1 cellular context compared by ENCODE assay signal in genomic region chr3:195095035-195095703, GRCh38.
TF ChIP-seq lines count a peak whose summit lies in the region.

No MANE protein-coding gene starts in this region.

TF ChIP-seq in HepG2, 621 proteins besides CTCF, POLR2A, EP300 and RAD21 (continued from another document):
- TF ChIP-seq CBX5 (CRISPR knock-in tag; IDR thresholded peaks at IDR 0.05; ENCODE audit: borderline replicate concordance) (no peak), GRHL1 (CRISPR knock-in tag; conservative IDR thresholded peaks at IDR 0.05) (no peak), SETDB1 (CRISPR knock-in tag; IDR thresholded peaks at IDR 0.05; ENCODE audit: borderline replicate concordance) (no peak), GTF3A (CRISPR knock-in tag; conservative IDR thresholded peaks at IDR 0.05) (no peak), IRF1 (CRISPR knock-in tag; IDR thresholded peaks at IDR 0.05; ENCODE audit: low read depth) (no peak), SRF (IDR thresholded peaks at IDR 0.05; ENCODE audit: low read depth, low read length) (no peak), ZNF225 (CRISPR knock-in tag; IDR thresholded peaks at IDR 0.05) (no peak), FOXP1 (IDR thresholded peaks at IDR 0.05) (no peak), FOXP1 (CRISPR knock-in tag; IDR thresholded peaks at IDR 0.05) (no peak), ATM (IDR thresholded peaks at IDR 0.05; ENCODE audit: borderline replicate concordance) (no peak), CREB3 (CRISPR knock-in tag; IDR thresholded peaks at IDR 0.05) (no peak), ZNF431 (CRISPR knock-in tag; IDR thresholded peaks at IDR 0.05; ENCODE audit: borderline replicate concordance, low read depth) (no peak), HNF4G (IDR thresholded peaks at IDR 0.05; ENCODE audit: borderline replicate concordance, low read depth, low read length) (no peak), HNF4G (CRISPR knock-in tag; IDR thresholded peaks at IDR 0.05; ENCODE audit: borderline replicate concordance, low read depth) (no peak)
- TF ChIP-seq, protein P1, sequence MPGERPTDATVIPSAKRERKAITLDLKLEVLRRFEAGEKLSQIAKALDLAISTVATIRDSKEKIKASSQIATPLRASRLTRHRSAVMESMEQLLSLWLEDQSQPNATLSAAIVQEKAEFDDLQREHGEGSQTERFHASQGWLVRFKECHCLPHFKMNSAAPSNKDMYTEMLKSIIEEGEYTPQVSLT (CRISPR knock-in tag; IDR thresholded peaks at IDR 0.05; ENCODE audit: borderline replicate concordance, low read depth) = no peak
- TF ChIP-seq, protein P2, sequence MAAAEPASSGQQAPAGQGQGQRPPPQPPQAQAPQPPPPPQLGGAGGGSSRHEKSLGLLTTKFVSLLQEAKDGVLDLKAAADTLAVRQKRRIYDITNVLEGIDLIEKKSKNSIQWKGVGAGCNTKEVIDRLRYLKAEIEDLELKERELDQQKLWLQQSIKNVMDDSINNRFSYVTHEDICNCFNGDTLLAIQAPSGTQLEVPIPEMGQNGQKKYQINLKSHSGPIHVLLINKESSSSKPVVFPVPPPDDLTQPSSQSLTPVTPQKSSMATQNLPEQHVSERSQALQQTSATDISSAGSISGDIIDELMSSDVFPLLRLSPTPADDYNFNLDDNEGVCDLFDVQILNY (CRISPR knock-in tag; conservative IDR thresholded peaks at IDR 0.05) = no peak
